28 cellular contexts compared by ENCODE assay signal in the genomic region with DNA sequence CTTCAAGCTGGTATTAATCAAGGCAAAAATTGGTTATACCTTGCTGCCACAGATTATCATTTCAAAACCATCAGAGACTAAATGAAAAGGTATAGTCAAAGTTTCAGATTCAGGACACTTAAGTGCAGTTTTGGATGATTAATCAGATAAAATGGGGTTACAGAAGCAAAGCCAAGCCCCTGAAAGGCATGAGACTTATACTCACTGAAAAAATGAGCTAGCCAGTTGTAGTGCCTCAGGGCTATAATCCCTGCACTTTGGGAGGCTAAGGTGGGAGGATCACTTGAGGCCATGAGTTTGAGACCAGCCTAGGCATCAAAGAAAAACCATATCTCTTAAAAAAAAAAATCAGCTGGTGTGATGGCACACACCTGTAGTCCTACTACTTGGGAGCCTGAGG.
"Had no signal": no experiment of that assay in that cellular context is flagged by ENCODE, and none has a peak within 500 bp of the region (broad histone marks: within the 10 kb centered on the region; RNA-seq: fewer than 3 reads in every experiment).

No MANE protein-coding gene starts in this region.

- ATAC-seq: effector memory CD8-positive, alpha-beta T cell; esophagus mucosa; foreskin keratinocyte; gastrocnemius medialis; gastroesophageal sphincter; heart left ventricle; heart right ventricle had no signal

- H3K27me3 ChIP-seq: colonic mucosa, dorsolateral prefrontal cortex, esophagus muscularis mucosa, esophagus squamous epithelium, foreskin keratinocyte, gastrocnemius medialis, gastroesophageal sphincter, heart left ventricle, heart right ventricle had no signal

- FAIRE-seq: colon, endometrium, endothelial cell of umbilical vein, frontal cortex had no signal

- H3K4me1 ChIP-seq: colonic mucosa, esophagus muscularis mucosa, esophagus squamous epithelium, foreskin keratinocyte, gastrocnemius medialis, gastroesophageal sphincter, heart left ventricle, heart right ventricle had no signal

- DNase-seq: colonic mucosa; cortex of kidney; dermis blood vessel endothelial cell; dorsolateral prefrontal cortex; effector CD4-positive, alpha-beta T cell; effector CD8-positive, alpha-beta T cell; effector memory CD4-positive, alpha-beta T cell; effector memory CD8-positive, alpha-beta T cell; endodermal cell; erythroblast; esophagus squamous epithelium; foreskin fibroblast; foreskin keratinocyte; foreskin melanocyte; gastrocnemius medialis; glutamatergic neuron; head of caudate nucleus; heart left ventricle; heart right ventricle had no signal

- H3K4me3 ChIP-seq: colonic mucosa, coronary artery, dorsolateral prefrontal cortex, esophagus muscularis mucosa, esophagus squamous epithelium, gastrocnemius medialis, gastroesophageal sphincter, heart left ventricle, heart right ventricle had no signal

- H3K36me3 ChIP-seq: colonic mucosa, esophagus muscularis mucosa, gastrocnemius medialis had no signal

- H3K27ac ChIP-seq: colonic mucosa, coronary artery, dorsolateral prefrontal cortex, epithelial cell of prostate, esophagus muscularis mucosa, esophagus squamous epithelium, foreskin keratinocyte, gastrocnemius medialis, gastroesophageal sphincter, heart left ventricle, heart right ventricle had no signal

- H3K9me3 ChIP-seq: colonic mucosa, esophagus muscularis mucosa, esophagus squamous epithelium, gastrocnemius medialis, gastroesophageal sphincter had no signal
